8 cellular contexts compared by ENCODE assay signal in the genomic region with DNA sequence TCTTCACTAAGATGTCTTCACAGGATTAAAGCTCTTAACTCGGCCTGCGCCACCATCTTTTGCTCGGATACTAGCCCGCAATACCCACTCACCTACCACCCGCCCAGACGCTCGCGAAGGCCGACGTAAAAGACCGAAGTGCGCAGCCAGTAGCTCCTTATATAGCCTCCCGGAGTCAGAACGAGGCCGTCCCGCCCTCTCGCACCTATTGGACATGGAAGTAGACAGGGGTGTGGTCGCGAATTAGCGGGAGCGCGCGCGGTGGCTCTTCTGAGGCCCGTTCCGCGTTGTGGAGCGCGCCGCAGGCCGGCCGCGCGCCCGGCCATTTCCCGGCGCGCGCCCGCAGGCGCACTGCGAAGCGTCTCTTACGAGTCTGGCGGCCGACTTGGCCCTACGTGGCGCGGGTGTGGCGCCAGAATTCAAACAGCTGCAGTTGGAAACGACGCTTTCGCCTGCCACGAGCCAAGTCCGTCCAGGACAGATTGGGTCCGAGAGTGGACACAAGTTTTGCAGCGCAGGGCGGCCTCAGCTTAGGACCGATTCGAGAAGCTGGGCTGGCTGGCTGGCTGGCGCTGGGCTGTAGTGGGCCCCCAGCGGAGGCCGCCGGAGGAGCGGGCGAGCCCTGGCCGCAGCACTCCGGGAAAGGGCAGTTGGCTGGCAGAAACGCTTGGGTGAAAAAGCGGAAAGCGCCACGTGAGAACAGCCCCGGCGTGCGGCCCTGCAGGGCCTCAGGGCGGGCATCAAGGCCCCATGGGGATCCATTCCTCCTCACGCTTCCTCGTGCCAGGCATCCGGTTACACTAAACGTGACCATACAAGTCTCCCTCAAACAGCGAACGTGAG. TPM values are rescaled to one million over a fixed set of nuclear protein-coding genes. Genes with fewer than 3 reads are reported as not detected.
A peak's percentile ranks its signal among the peaks of the same experiment; 100 is the strongest.
DNase-seq lines count a peak whose midpoint lies in the region; TF ChIP-seq lines count a peak whose summit lies in the region.

No MANE protein-coding gene starts in this region.

- H3K23ac ChIP-seq in neuronal stem cell (ENCODE audit: low read depth, low read length, poor library complexity), result peak overlapping the region; percentile 100

- H3K9me2 ChIP-seq in MM.1S (replicated peaks; ENCODE audit: insufficient read depth, low read length), result no peaks in the 10 kb centered on the region

- H3K14ac ChIP-seq in neuronal stem cell (ENCODE audit: low read length), result peak overlapping the region; percentile 47

- H3K4me3 ChIP-seq in MM.1S (ENCODE audit: low read length), result peak overlapping the region; percentile 96
- peak overlapping the region; percentile 90 to 95 for H3K4me3 ChIP-seq in neuronal stem cell (ENCODE audit: low read length in 2 of 2)
- peak overlapping the region; percentile 75 to 99 (median 98) for H3K4me3 ChIP-seq in subcutaneous abdominal adipose tissue (ENCODE audit: low read depth in 1 of 5, low read length in 5 of 5)

- peak overlapping the region; percentile 59 for H2AK5ac ChIP-seq in neuronal stem cell (ENCODE audit: low read depth, low read length)

- H3K27ac ChIP-seq in MM.1S (ENCODE audit: low read length) (peak overlapping the region; percentile 96), neuronal stem cell (replicated peaks; ENCODE audit: low read length) (peak overlapping the region; percentile 91), subcutaneous abdominal adipose tissue (ENCODE audit: low read depth, low read length) (peak overlapping the region; percentile 80)

- H4K20me1 ChIP-seq in MM.1S (ENCODE audit: insufficient read depth, low read length), result peaks cover 20% of the 10 kb centered on the region

- H3K18ac ChIP-seq in neuronal stem cell (ENCODE audit: low read length), result peak overlapping the region; percentile 100

- H3K36me3 ChIP-seq in MM.1S (replicated peaks; ENCODE audit: insufficient read depth, low read length), result peaks cover 12% of the 10 kb centered on the region; the same call in 1 of the 2 replicates
- peaks cover 2 to 38% of the 10 kb centered on the region in 2 donors for H3K36me3 ChIP-seq in neuronal stem cell (replicated peaks in 1 of 2; ENCODE audit: control insufficient read depth in 2 of 2, insufficient read depth in 2 of 2, low read length in 2 of 2)
- peaks cover 0 to 7% (median 0%) of the 10 kb centered on the region in 5 donors for H3K36me3 ChIP-seq in subcutaneous abdominal adipose tissue (ENCODE audit: control insufficient read depth in 5 of 5, insufficient read depth in 5 of 5, low read length in 5 of 5)

- peak overlapping the region; percentile 6 for H4K91ac ChIP-seq in neuronal stem cell (ENCODE audit: low read depth, low read length, poor library complexity)

- H3K4me2 ChIP-seq in MM.1S (ENCODE audit: low read depth, low read length), result peak overlapping the region; percentile 92
- H3K4me2 ChIP-seq in neuronal stem cell (ENCODE audit: insufficient read depth, low read length, poor library complexity, severe bottlenecking), result peak overlapping the region; percentile 93

- H3K27me3 ChIP-seq in MM.1S (replicated peaks; ENCODE audit: insufficient read depth, low read length) (no peaks in the 10 kb centered on the region), neuronal stem cell (ENCODE audit: control insufficient read depth in 3 of 3, insufficient read depth in 3 of 3, low read depth in 1 of 3, low read length in 3 of 3) (no peaks in the 10 kb centered on the region), subcutaneous abdominal adipose tissue (ENCODE audit: control insufficient read depth in 5 of 5, insufficient read depth in 4 of 5, low read length in 5 of 5) (no peaks in the 10 kb centered on the region)

- peak overlapping the region; percentile 88 for H2BK5ac ChIP-seq in neuronal stem cell (ENCODE audit: low read length)

- H2BK12ac ChIP-seq in neuronal stem cell (ENCODE audit: low read length), result no peak overlapping the region

- H3K9me3 ChIP-seq in MM.1S (replicated peaks; ENCODE audit: insufficient read depth, low read length) (no peaks in the 10 kb centered on the region), neuronal stem cell (replicated peaks in 1 of 2; ENCODE audit: control insufficient read depth in 2 of 2, insufficient read depth in 1 of 2, low read depth in 1 of 2, low read length in 2 of 2) (no peaks in the 10 kb centered on the region), subcutaneous abdominal adipose tissue (ENCODE audit: control insufficient read depth in 5 of 5, low read length in 5 of 5) (no peaks in the 10 kb centered on the region)

- H3K9ac ChIP-seq in MM.1S (ENCODE audit: low read length), result peak overlapping the region; percentile 94
- peak overlapping the region; percentile 96 for H3K9ac ChIP-seq in neuronal stem cell (ENCODE audit: low read depth, low read length, poor library complexity)
- H3K9ac ChIP-seq in subcutaneous abdominal adipose tissue (ENCODE audit: low read length in 5 of 5), result peak overlapping the region; percentile 63 to 98 (median 96)

- H3K4me1 ChIP-seq in MM.1S (ENCODE audit: low read length), result peaks cover 14% of the 10 kb centered on the region
- peaks cover 4 to 12% of the 10 kb centered on the region in 2 donors for H3K4me1 ChIP-seq in neuronal stem cell (ENCODE audit: control insufficient read depth in 2 of 2, insufficient read depth in 1 of 2, low read depth in 1 of 2, low read length in 2 of 2)
- peaks cover 2 to 40% (median 34%) of the 10 kb centered on the region in 5 donors for H3K4me1 ChIP-seq in subcutaneous abdominal adipose tissue (ENCODE audit: control insufficient read depth in 5 of 5, insufficient read depth in 5 of 5, low read length in 5 of 5)

- no peak overlapping the region for H4K8ac ChIP-seq in neuronal stem cell (ENCODE audit: low read depth, low read length)

- peak overlapping the region; percentile 83 for H2BK120ac ChIP-seq in neuronal stem cell (ENCODE audit: low read depth, low read length)

- H2BK15ac ChIP-seq in neuronal stem cell (ENCODE audit: low read length), result peak overlapping the region; percentile 38

- H3F3A ChIP-seq in MM.1S (ENCODE audit: insufficient read depth, low read length), result peaks cover 64% of the 10 kb centered on the region

- peaks cover 2% of the 10 kb centered on the region for H3K79me1 ChIP-seq in neuronal stem cell (ENCODE audit: low read depth, low read length)

- TF ChIP-seq CTCF in MM.1S (IDR thresholded peaks at IDR 0.05; ENCODE audit: low read length), result no peak

- H2AFZ ChIP-seq in MM.1S (ENCODE audit: low read length) (peak overlapping the region; percentile 75), neuronal stem cell (ENCODE audit: low read length) (peak overlapping the region; percentile 95)

- peak; percentile 98 for DNase-seq in GDM1 (lab: John Stamatoyannopoulos, UW)
- DNase-seq in HCEC 1CT, result peak; percentile 99
- DNase-seq in MM.1S, result peak; percentile 97
- DNase-seq in SHP77 treated with DMSO at 0.1 percent for 48 hours (lab: John Stamatoyannopoulos, UW), result peak; percentile 95
- DNase-seq in activated gamma-delta T cell treated with anti-CD3 and anti-CD28 coated beads, Interleukin-2, amount 50 U/mL, for 16 hours (ENCODE audit: low read depth), result peak; percentile 97
- DNase-seq in foreskin melanocyte, result peak; percentile 98
- DNase-seq in neuronal stem cell (ENCODE audit: low spot score), result peak; percentile 98

- H3K79me2 ChIP-seq in MM.1S (ENCODE audit: low read length), result peaks cover 56% of the 10 kb centered on the region

- WGBS in neuronal stem cell (ENCODE audit: extremely low coverage in 2 of 2, insufficient read length in 2 of 2, insufficient replicate concordance in 1 of 2), 2 donors, result no CpG with 5 or more reads among the region's 82 CpGs

- no peak overlapping the region for H3K4ac ChIP-seq in neuronal stem cell (ENCODE audit: low read length)

RNA-seq across cellular contexts. Expression of gene SYNCRIP, which starts 36.1 kb away (rescaled TPM):
- 77.6 TPM for polyA plus RNA-seq in neuronal stem cell (2013, experiment 1 of 2)
- polyA plus RNA-seq in neuronal stem cell (2013, experiment 2 of 2), result 75.4 TPM

Comparison
In these comparisons a context has a peak if more than half of its experiments do, and no peak if none do; other contexts are left out.
1. Peak in every context shown above with its lines: DNase-seq, H3K4me3 ChIP-seq and H3K27ac ChIP-seq.